29 cellular contexts compared by ENCODE assay signal in the genomic region with DNA sequence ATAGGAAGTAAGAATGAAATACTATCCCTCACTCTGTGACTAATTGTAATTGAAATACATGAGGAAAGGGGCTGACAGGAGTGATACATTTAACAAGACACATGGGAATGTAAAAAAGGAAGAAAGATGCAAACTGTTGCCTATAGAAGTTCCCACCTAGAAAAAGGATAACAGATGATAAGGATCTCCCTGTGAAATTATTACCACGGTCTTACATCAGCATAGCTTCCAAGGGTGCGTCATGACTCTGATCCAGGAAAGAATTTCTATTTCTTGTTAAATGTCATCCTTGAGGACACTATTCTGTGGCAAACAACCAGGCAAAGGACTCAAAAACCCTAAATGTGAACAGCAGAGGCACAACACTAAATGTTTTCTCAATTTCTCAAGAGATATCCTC.
"Had no signal": no experiment of that assay in that cellular context is flagged by ENCODE, and none has a peak within 500 bp of the region (broad histone marks: within the 10 kb centered on the region; RNA-seq: fewer than 3 reads in every experiment).

No MANE protein-coding gene starts in this region.

- H3K9me3 ChIP-seq: ascending aorta, body of pancreas, breast epithelium, SJCRH30 had no signal

- ATAC-seq: activated CD8-positive, alpha-beta T cell treated with anti-CD3 and anti-CD28 coated beads, Interleukin-2, amount 10 ng/mL, durations not matched to agents 7 days and 5 days; body of pancreas; Panc1 had no signal

- H3K27ac ChIP-seq: ascending aorta, body of pancreas, breast epithelium, SJCRH30, SK-N-MC had no signal

- H3K4me1 Mint-ChIP-seq: activated CD4-positive, alpha-beta T cell treated with anti-CD3 and anti-CD28 coated beads, Interleukin-2, amount 10 ng/mL, durations not matched to agents 7 days and 5 days; activated naive CD4-positive, alpha-beta T cell treated with anti-CD3 and anti-CD28 coated beads, Interleukin-2, amount 50 U/mL, for 24 hours; activated naive CD8-positive, alpha-beta T cell treated with anti-CD3 and anti-CD28 coated beads, Interleukin-2, amount 10 ng/mL, durations not matched to agents 7 days and 5 days had no signal

- H3K27me3 ChIP-seq: ascending aorta, body of pancreas, breast epithelium, SJCRH30 had no signal

- DNase-seq: activated CD4-positive, alpha-beta T cell treated with anti-CD3 and anti-CD28 coated beads, Interleukin-2, amount 10 ng/mL, durations not matched to agents 7 days and 5 days; activated CD4-positive, alpha-beta T cell treated with anti-CD3 and anti-CD28 coated beads, Interleukin-2, amount 50 U/mL, for 48 hours; activated CD8-positive, alpha-beta T cell treated with anti-CD3 and anti-CD28 coated beads, Interleukin-2, amount 10 ng/mL, durations not matched to agents 7 days and 5 days; activated gamma-delta T cell; activated naive CD4-positive, alpha-beta T cell treated with Interleukin-2 at 50 U/mL for 16 hours; activated naive CD8-positive, alpha-beta T cell treated with anti-CD3 and anti-CD28 coated beads, Interleukin-2, amount 10 ng/mL, durations not matched to agents 7 days and 5 days; activated T-cell treated with anti-CD3 and anti-CD28 coated beads, Interleukin-2, amount 50 U/mL, for 24 hours; amygdala; body of pancreas; Kasumi-1; NCI-H1092 treated with DMSO at 0.1 percent for 48 hours; NCI-H1417; NCI-H146; NCI-H187; NCI-H2029 treated with DMSO at 0.1 percent for 48 hours; NCI-H2107; NCI-H226; NCI-H446 treated with DMSO at 0.1 percent for 48 hours; NCI-H524 treated with DMSO at 0.1 percent for 48 hours; SHP77; SJCRH30 had no signal

- H3K27me3 Mint-ChIP-seq: activated CD4-positive, alpha-beta T cell treated with anti-CD3 and anti-CD28 coated beads, Interleukin-2, amount 10 ng/mL, durations not matched to agents 7 days and 5 days; activated naive CD4-positive, alpha-beta T cell treated with anti-CD3 and anti-CD28 coated beads, Interleukin-2, amount 50 U/mL, for 24 hours; activated naive CD8-positive, alpha-beta T cell treated with anti-CD3 and anti-CD28 coated beads, Interleukin-2, amount 10 ng/mL, durations not matched to agents 7 days and 5 days; activated T-cell treated with anti-CD3 and anti-CD28 coated beads, Interleukin-2, amount 50 U/mL, for 24 hours had no signal

- H3K36me3 ChIP-seq: ascending aorta, breast epithelium, SJCRH30 had no signal

- H3K27ac Mint-ChIP-seq: activated CD4-positive, alpha-beta T cell treated with anti-CD3 and anti-CD28 coated beads, Interleukin-2, amount 10 ng/mL, durations not matched to agents 7 days and 5 days; activated CD8-positive, alpha-beta T cell treated with anti-CD3 and anti-CD28 coated beads, Interleukin-2, amount 10 ng/mL, durations not matched to agents 7 days and 5 days; activated naive CD4-positive, alpha-beta T cell treated with anti-CD3 and anti-CD28 coated beads, Interleukin-2, amount 50 U/mL, for 24 hours; activated naive CD8-positive, alpha-beta T cell treated with anti-CD3 and anti-CD28 coated beads, Interleukin-2, amount 10 ng/mL, durations not matched to agents 7 days and 5 days; activated T-cell treated with anti-CD3 and anti-CD28 coated beads, Interleukin-2, amount 50 U/mL, for 24 hours; activated T-helper 2 cell treated with anti-CD3 and anti-CD28 coated beads, Interferon-gamma antibody, Interleukin-2, Interleukin-4, amounts not matched to agents 10 μg/mL and 5 μg/mL and 100 μg/mL, durations not matched to agents 14 hours and 24 hours and 36 hours; T-helper 2 cell treated with Interferon-gamma antibody and Interleukin-4, amounts not matched to agents 5 μg/mL and 100 μg/mL, for 36 hours had no signal

- H3K4me3 Mint-ChIP-seq: activated CD4-positive, alpha-beta T cell treated with anti-CD3 and anti-CD28 coated beads, Interleukin-2, amount 10 ng/mL, durations not matched to agents 7 days and 5 days; activated CD8-positive, alpha-beta T cell treated with anti-CD3 and anti-CD28 coated beads, Interleukin-2, amount 10 ng/mL, durations not matched to agents 7 days and 5 days; activated naive CD4-positive, alpha-beta T cell treated with anti-CD3 and anti-CD28 coated beads, Interleukin-2, amount 50 U/mL, for 24 hours; activated naive CD8-positive, alpha-beta T cell treated with anti-CD3 and anti-CD28 coated beads, Interleukin-2, amount 10 ng/mL, durations not matched to agents 7 days and 5 days; activated T-cell treated with anti-CD3 and anti-CD28 coated beads, Interleukin-2, amount 50 U/mL, for 24 hours; T-helper 2 cell treated with Interferon-gamma antibody and Interleukin-4, amounts not matched to agents 5 μg/mL and 100 μg/mL, for 36 hours had no signal

- H3K36me3 Mint-ChIP-seq: activated naive CD4-positive, alpha-beta T cell treated with anti-CD3 and anti-CD28 coated beads, Interleukin-2, amount 50 U/mL, for 24 hours; activated naive CD8-positive, alpha-beta T cell treated with anti-CD3 and anti-CD28 coated beads, Interleukin-2, amount 10 ng/mL, durations not matched to agents 7 days and 5 days had no signal

- H3K4me1 ChIP-seq: ascending aorta, body of pancreas, breast epithelium, SJCRH30 had no signal

- H3K9me3 Mint-ChIP-seq: activated CD4-positive, alpha-beta T cell treated with anti-CD3 and anti-CD28 coated beads, Interleukin-2, amount 10 ng/mL, durations not matched to agents 7 days and 5 days; activated T-cell treated with anti-CD3 and anti-CD28 coated beads, Interleukin-2, amount 50 U/mL, for 24 hours had no signal

- FAIRE-seq: TTC549 had no signal

- H3K4me3 ChIP-seq: ascending aorta, body of pancreas, breast epithelium, SJCRH30, SK-N-MC had no signal
